In genomic region chrX:154458954-154459829, GRCh38 we compare ENCODE assay signal across 8 cellular contexts. TPM values are rescaled to one million over a fixed set of nuclear protein-coding genes. Genes with fewer than 3 reads are reported as not detected.
DNase-seq lines count a peak whose midpoint lies in the region; ATAC-seq and TF ChIP-seq lines count a peak whose summit lies in the region.

No MANE protein-coding gene starts in this region.

- H3K4me3 ChIP-seq in BLaER1 treated with 17β-estradiol and CSF1 and Interleukin-3, amounts not matched to agents 10 nM and 100 nM: peak overlapping the region; percentile 78 to 87 (median 83)
- H3K4me3 ChIP-seq in WERI-Rb-1 (ENCODE audit: low read depth, low read length): peak overlapping the region; percentile 74
- peak overlapping the region; percentile 72 to 80 for H3K4me3 ChIP-seq in foreskin fibroblast (ENCODE audit: low read depth in 1 of 2, low read length in 2 of 2)
- H3K4me3 ChIP-seq in ovary: peak overlapping the region; percentile 50

- peaks cover 40 to 62% (median 48%) of the 10 kb centered on the region in 11 experiments; a peak in 21 of 22 replicates for H4K20me1 ChIP-seq in BLaER1 treated with 17β-estradiol and CSF1 and Interleukin-3, amounts not matched to agents 10 nM and 100 nM

- DNase-seq in HT-29 (ENCODE audit: low spot score) (peak; percentile 45), WERI-Rb-1 (peak; percentile 49), foreskin fibroblast (peak in 1 of 2 donors; percentile 43), ovary (no peak), GM20000 (ENCODE audit: low spot score) (no peak), CD1c-positive myeloid dendritic cell (ENCODE audit: extremely low spot score) (no peak)

- H3K4me1 ChIP-seq in BLaER1 treated with 17β-estradiol and CSF1 and Interleukin-3, amounts not matched to agents 10 nM and 100 nM: peaks cover 12 to 22% (median 14%) of the 10 kb centered on the region in 10 experiments; a peak in 19 of 20 replicates
- no peaks in the 10 kb centered on the region for H3K4me1 ChIP-seq in ovary (ENCODE audit: insufficient read depth)

- H3K27ac ChIP-seq in BLaER1 treated with 17β-estradiol and CSF1 and Interleukin-3, amounts not matched to agents 10 nM and 100 nM: peak overlapping the region; percentile 85 to 95 (median 91); a peak in 17 of 22 replicates
- peak overlapping the region; percentile 67 for H3K27ac ChIP-seq in WERI-Rb-1
- H3K27ac ChIP-seq in ovary: peak overlapping the region in 1 of 2 donors; percentile 12

- TF ChIP-seq POLR2A in ovary (IDR thresholded peaks at IDR 0.05): no peak

- intact Hi-C loops in ovary (cut with DNase I): no loop called here

- peaks cover 20 to 40% (median 34%) of the 10 kb centered on the region in 11 experiments; a peak in 21 of 22 replicates for H3K36me3 ChIP-seq in BLaER1 treated with 17β-estradiol and CSF1 and Interleukin-3, amounts not matched to agents 10 nM and 100 nM
- H3K36me3 ChIP-seq in WERI-Rb-1 (peaks cover 36% of the 10 kb centered on the region), ovary (no peaks in the 10 kb centered on the region)

- WGBS in ovary, 3 donors: 43 to 59% (median 54%) methylated on average over 16 of the region's 16 CpGs

- TF ChIP-seq EP300 in ovary (IDR thresholded peaks at IDR 0.05): no peak

- TF ChIP-seq CTCF in WERI-Rb-1 (IDR thresholded peaks at IDR 0.05; ENCODE audit: low read depth, low read length) (no peak), foreskin fibroblast (IDR thresholded peaks at IDR 0.05; ENCODE audit: low read depth, low read length) (no peak), ovary (IDR thresholded peaks at IDR 0.05) (no peak), GM20000 (IDR thresholded peaks at IDR 0.05; ENCODE audit: extremely low read depth, missing control alignments) (no peak)

- no peak for ATAC-seq in HG02840 (IDR thresholded peaks at IDR 0.05; ENCODE audit: low FRiP score, unreplicated experiment)

- peak overlapping the region; percentile 87 to 94 (median 90) for H3K4me2 ChIP-seq in BLaER1 treated with 17β-estradiol and CSF1 and Interleukin-3, amounts not matched to agents 10 nM and 100 nM

- peaks cover 0 to 48% (median 15%) of the 10 kb centered on the region in 11 experiments; a peak in 13 of 22 replicates for H3K9me3 ChIP-seq in BLaER1 treated with 17β-estradiol and CSF1 and Interleukin-3, amounts not matched to agents 10 nM and 100 nM (replicated peaks in 1 of 11)
- H3K9me3 ChIP-seq in WERI-Rb-1 (ENCODE audit: severe bottlenecking): peaks cover 6% of the 10 kb centered on the region
- H3K9me3 ChIP-seq in ovary: no peaks in the 10 kb centered on the region

- H3K9ac ChIP-seq in BLaER1 treated with 17β-estradiol and CSF1 and Interleukin-3, amounts not matched to agents 10 nM and 100 nM: peak overlapping the region; percentile 86 to 96 (median 92)

- H3K27me3 ChIP-seq in BLaER1 treated with 17β-estradiol and CSF1 and Interleukin-3, amounts not matched to agents 10 nM and 100 nM: peaks cover 6 to 31% (median 13%) of the 10 kb centered on the region in 11 experiments; a peak in 15 of 22 replicates
- peaks cover 20% of the 10 kb centered on the region for H3K27me3 ChIP-seq in WERI-Rb-1 (ENCODE audit: insufficient read depth, low read depth, severe bottlenecking)
- no peaks in the 10 kb centered on the region for H3K27me3 ChIP-seq in ovary

RNA-seq across cellular contexts. Expression of gene PLXNA3, which starts 1.1 kb away (rescaled TPM):
- 33.6 and 40.8 TPM in 2 replicates for total RNA-seq in HT-29 (2014; rRNA removed; shearing (Covaris generic))
- 100 to 1,000 TPM in 1 of 7 donors, 10 to 100 TPM in 5, 1 to 10 TPM in 1; 9.5 to 118 (median 50.9) TPM for total RNA-seq in ovary
- 10 to 100 TPM; 11.0 to 17.0 TPM for polyA plus RNA-seq in ovary

RNA-seq across cellular contexts. Expression of gene FAM50A, which starts 15.3 kb away (rescaled TPM):
- 103 and 107 TPM in 2 replicates for total RNA-seq in HT-29 (2014; rRNA removed; shearing (Covaris generic))
- 10 to 100 TPM; 21.3 to 48.9 (median 34.3) TPM for total RNA-seq in ovary
- polyA plus RNA-seq in ovary: 10 to 100 TPM; 41.4 to 42.8 TPM

RNA-seq across cellular contexts. Expression of gene LAGE3, which starts 19.9 kb away (rescaled TPM):
- 122 and 129 TPM in 2 replicates for total RNA-seq in HT-29 (2014; rRNA removed; shearing (Covaris generic))
- 10 to 100 TPM; 19.4 to 39.3 (median 23.2) TPM for total RNA-seq in ovary
- 10 to 100 TPM in 1 of 2 donors, 1 to 10 TPM in 1; 2.7 to 19.5 TPM for polyA plus RNA-seq in ovary

RNA-seq across cellular contexts. Expression of gene GDI1, which starts 22.2 kb away (rescaled TPM):
- 124 and 128 TPM in 2 replicates for total RNA-seq in HT-29 (2014; rRNA removed; shearing (Covaris generic))
- 100 to 1,000 TPM in 5 of 7 donors, 10 to 100 TPM in 2; 72.8 to 188 (median 139) TPM for total RNA-seq in ovary
- 100 to 1,000 TPM; 113 to 116 TPM for polyA plus RNA-seq in ovary

RNA-seq across cellular contexts. Expression of gene UBL4A, which starts 27.2 kb away (rescaled TPM):
- 195 and 203 TPM in 2 replicates for total RNA-seq in HT-29 (2014; rRNA removed; shearing (Covaris generic))
- 10 to 100 TPM; 17.2 to 35.5 (median 29.3) TPM for total RNA-seq in ovary
- polyA plus RNA-seq in ovary: 10 to 100 TPM; 14.6 to 21.6 TPM

Comparison
In these comparisons a context has a peak if more than half of its experiments do, and no peak if none do; other contexts are left out.
1. DNase-seq: peak in HT-29 (single experiment) and WERI-Rb-1 (single experiment); none in ovary (0 of 5), GM20000 (single experiment) and CD1c-positive myeloid dendritic cell (single experiment).
2. Peak in every context shown above with its lines, with median percentiles within 50 percentile points of each other: H3K4me3 ChIP-seq.